ENCODE assay signal across 15 cellular contexts in the genomic region with DNA sequence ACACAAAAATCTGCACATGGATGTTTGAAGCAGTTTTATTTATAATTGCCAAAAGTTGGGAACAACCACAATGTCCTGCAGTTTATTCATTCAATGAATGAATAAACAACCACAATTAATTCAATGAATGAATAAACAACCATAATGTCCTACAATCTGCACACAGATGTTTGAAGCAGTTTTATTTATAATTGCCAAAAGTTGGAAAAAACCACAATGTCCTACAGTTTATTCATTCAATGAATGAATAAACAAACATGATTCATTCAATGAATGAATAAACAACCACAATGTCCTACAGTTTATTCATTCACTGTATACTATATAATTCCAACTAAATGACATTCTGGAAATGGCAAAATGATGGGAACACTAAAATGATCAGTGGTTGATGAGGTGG.
DNase-seq lines count a peak whose midpoint lies in the region; ATAC-seq, FAIRE-seq and TF ChIP-seq lines count a peak whose summit lies in the region.
"Had no signal": no experiment of that assay in that cellular context is flagged by ENCODE, and none has a peak within 500 bp of the region (broad histone marks: within the 10 kb centered on the region; RNA-seq: fewer than 3 reads in every experiment).

No MANE protein-coding gene starts in this region.

- H3K27ac ChIP-seq in gastroesophageal sphincter = no peak overlapping the region
- H3K27ac ChIP-seq: C4-2B had no signal

- H3K36me3 ChIP-seq in gastroesophageal sphincter = no peaks in the 10 kb centered on the region
- H3K36me3 ChIP-seq: BE2C had no signal

- H3K4me3 ChIP-seq in gastroesophageal sphincter = no peak overlapping the region
- H3K4me3 ChIP-seq: GM12878 had no signal

- ATAC-seq in gastroesophageal sphincter = no peak
- ATAC-seq: GM12878 had no signal

- TF ChIP-seq CTCF in D721Med (IDR thresholded peaks at IDR 0.05; ENCODE audit: insufficient read depth, missing control alignments) (no peak), gastroesophageal sphincter (IDR thresholded peaks at IDR 0.05) (no peak)

- H3K9me3 ChIP-seq in gastroesophageal sphincter = no peaks in the 10 kb centered on the region
- H3K9me3 ChIP-seq: BE2C had no signal

- FAIRE-seq in D721Med (lab: Jason Lieb, UNC) = no peak
- FAIRE-seq: A204.1, GM12878, GM18507, H54 had no signal

- no peak for TF ChIP-seq POLR2A in gastroesophageal sphincter (IDR thresholded peaks at IDR 0.05)

- DNase-seq in HCEC 1CT (peak; percentile 57), RPMI7951 (ENCODE audit: low read depth) (peak; percentile 11), foreskin melanocyte (peak; percentile 52), D721Med (ENCODE audit: insufficient read length, low spot score) (no peak), UCSD-AML1 (lab: John Stamatoyannopoulos, UW; ENCODE audit: unreplicated experiment) (no peak), DMS79 treated with DMSO at 0.1 percent for 48 hours (lab: John Stamatoyannopoulos, UW) (no peak)
- DNase-seq: BE2C; CD4-positive, alpha-beta memory T cell; DMS53 had no signal

- no peak for TF ChIP-seq EP300 in gastroesophageal sphincter (IDR thresholded peaks at IDR 0.05)

- H3K27me3 ChIP-seq in gastroesophageal sphincter = no peaks in the 10 kb centered on the region
- H3K27me3 ChIP-seq: BE2C had no signal

- H3K4me1 ChIP-seq in gastroesophageal sphincter = no peaks in the 10 kb centered on the region
- H3K4me1 ChIP-seq: BE2C had no signal

Comparison
In these comparisons a context has a peak if more than half of its experiments do, and no peak if none do; other contexts are left out.
1. DNase-seq: peak in HCEC 1CT (single experiment), RPMI7951 (single experiment) and foreskin melanocyte (single experiment); none in D721Med (single experiment), UCSD-AML1 (single experiment) and DMS79 treated with DMSO at 0.1 percent for 48 hours (single experiment).